Comparison of ENCODE assay signal across 9 cellular contexts in genomic region chr9:98867434-98868168, GRCh38.
DNase-seq lines count a peak whose midpoint lies in the region; ATAC-seq and TF ChIP-seq lines count a peak whose summit lies in the region.
"Had no signal": no experiment of that assay in that cellular context is flagged by ENCODE, and none has a peak within 500 bp of the region (broad histone marks: within the 10 kb centered on the region; RNA-seq: fewer than 3 reads in every experiment).

No MANE protein-coding gene starts in this region.

- CTCF ChIA-PET in activated CD8-positive, alpha-beta T cell treated with anti-CD3 and anti-CD28 coated beads for 36 hours (lab: Charles Lee): interaction anchor here (2.4 kb wide), 1 partner anchor 20 kb away, joined by 9 read pairs; no protein-coding TSS in a partner anchor
- CTCF ChIA-PET in activated CD8-positive, alpha-beta T cell treated with anti-CD3 and anti-CD28 coated beads, Interleukin-2, amount 10 ng/mL, durations not matched to agents 7 days and 5 days (lab: Charles Lee): no interaction called here

- H3K27me3 Mint-ChIP-seq in activated CD8-positive, alpha-beta T cell treated with anti-CD3 and anti-CD28 coated beads for 36 hours: peaks cover 21% of the 10 kb centered on the region
- H3K27me3 Mint-ChIP-seq in activated CD8-positive, alpha-beta T cell treated with anti-CD3 and anti-CD28 coated beads, Interleukin-2, amount 10 ng/mL, durations not matched to agents 7 days and 5 days (ENCODE audit: low read depth): peaks cover 20% of the 10 kb centered on the region

- POLR2A ChIA-PET in activated CD8-positive, alpha-beta T cell treated with anti-CD3 and anti-CD28 coated beads for 36 hours (lab: Charles Lee): interaction anchor here (0.9 kb wide), 1 partner anchor 66 kb away, joined by 3 read pairs; no protein-coding TSS in a partner anchor
- POLR2A ChIA-PET in activated CD8-positive, alpha-beta T cell treated with anti-CD3 and anti-CD28 coated beads, Interleukin-2, amount 10 ng/mL, durations not matched to agents 7 days and 5 days (lab: Charles Lee): no interaction called here

- H3K4me3 Mint-ChIP-seq in activated CD8-positive, alpha-beta T cell treated with anti-CD3 and anti-CD28 coated beads for 36 hours: no peak overlapping the region
- H3K4me3 Mint-ChIP-seq in activated CD8-positive, alpha-beta T cell treated with anti-CD3 and anti-CD28 coated beads, Interleukin-2, amount 10 ng/mL, durations not matched to agents 7 days and 5 days: no peak overlapping the region

- H3K36me3 ChIP-seq in vagina: no peaks in the 10 kb centered on the region

- no peak for TF ChIP-seq POLR2A in vagina (IDR thresholded peaks at IDR 0.05)

- no peaks in the 10 kb centered on the region for H3K36me3 Mint-ChIP-seq in activated CD8-positive, alpha-beta T cell treated with anti-CD3 and anti-CD28 coated beads for 36 hours (ENCODE audit: low read depth)
- H3K36me3 Mint-ChIP-seq in activated CD8-positive, alpha-beta T cell treated with anti-CD3 and anti-CD28 coated beads, Interleukin-2, amount 10 ng/mL, durations not matched to agents 7 days and 5 days (ENCODE audit: low read depth): no peaks in the 10 kb centered on the region

- no peaks in the 10 kb centered on the region for H3K9me3 Mint-ChIP-seq in activated CD8-positive, alpha-beta T cell treated with anti-CD3 and anti-CD28 coated beads for 36 hours
- no peaks in the 10 kb centered on the region for H3K9me3 Mint-ChIP-seq in activated CD8-positive, alpha-beta T cell treated with anti-CD3 and anti-CD28 coated beads, Interleukin-2, amount 10 ng/mL, durations not matched to agents 7 days and 5 days (ENCODE audit: insufficient read depth)

- no peaks in the 10 kb centered on the region for H3K4me1 Mint-ChIP-seq in activated CD8-positive, alpha-beta T cell treated with anti-CD3 and anti-CD28 coated beads for 36 hours (ENCODE audit: low read depth)
- peaks cover 13% of the 10 kb centered on the region for H3K4me1 Mint-ChIP-seq in activated CD8-positive, alpha-beta T cell treated with anti-CD3 and anti-CD28 coated beads, Interleukin-2, amount 10 ng/mL, durations not matched to agents 7 days and 5 days (ENCODE audit: low read depth)

- H3K4me3 ChIP-seq in vagina: no peak overlapping the region

- H3K4me1 ChIP-seq in vagina (peaks cover 53% of the 10 kb centered on the region), foreskin keratinocyte (no peaks in the 10 kb centered on the region)

- peak overlapping the region; percentile 67 for H3K27ac ChIP-seq in vagina
- H3K27ac ChIP-seq in foreskin keratinocyte: no peak overlapping the region

- peak; percentile 13 for DNase-seq in activated CD8-positive, alpha-beta T cell treated with anti-CD3 and anti-CD28 coated beads for 36 hours
- DNase-seq in activated CD8-positive, alpha-beta T cell treated with anti-CD3 and anti-CD28 coated beads, Interleukin-2, amount 10 ng/mL, durations not matched to agents 7 days and 5 days: no peak
- DNase-seq in amniotic stem cell (lab: John Stamatoyannopoulos, UW) (peak; percentile 53), left lobe of liver (ENCODE audit: low spot score) (no peak), vagina (ENCODE audit: extremely low spot score in 2 of 2) (no peak), 8988T (no peak), foreskin keratinocyte (no peak)
- DNase-seq: DMS79 had no signal

- peak overlapping the region; percentile 28 for H3K27ac Mint-ChIP-seq in activated CD8-positive, alpha-beta T cell treated with anti-CD3 and anti-CD28 coated beads for 36 hours
- H3K27ac Mint-ChIP-seq in activated CD8-positive, alpha-beta T cell treated with anti-CD3 and anti-CD28 coated beads, Interleukin-2, amount 10 ng/mL, durations not matched to agents 7 days and 5 days: no peak overlapping the region

- intact Hi-C loops in activated CD8-positive, alpha-beta T cell treated with anti-CD3 and anti-CD28 coated beads for 36 hours (cut with micrococcal nuclease): no loop called here
- intact Hi-C loops in vagina (cut with DNase I): no loop called here

- no peak for TF ChIP-seq CTCF in activated CD8-positive, alpha-beta T cell treated with anti-CD3 and anti-CD28 coated beads for 36 hours (IDR thresholded peaks at IDR 0.05)
- TF ChIP-seq CTCF in vagina (IDR thresholded peaks at IDR 0.05) (no peak), foreskin keratinocyte (conservative IDR thresholded peaks at IDR 0.05) (no peak)

- no peak for ATAC-seq in activated CD8-positive, alpha-beta T cell treated with anti-CD3 and anti-CD28 coated beads for 36 hours
- ATAC-seq in activated CD8-positive, alpha-beta T cell treated with anti-CD3 and anti-CD28 coated beads, Interleukin-2, amount 10 ng/mL, durations not matched to agents 7 days and 5 days: no peak
- peak; percentile 71 for ATAC-seq in left lobe of liver
- no peak for ATAC-seq in HG02973 (IDR thresholded peaks at IDR 0.05; ENCODE audit: unreplicated experiment)
- ATAC-seq in foreskin keratinocyte: no peak

- H3K27me3 ChIP-seq in vagina: no peaks in the 10 kb centered on the region
- H3K27me3 ChIP-seq in foreskin keratinocyte: peaks cover 8% of the 10 kb centered on the region

- H3K9me3 ChIP-seq in vagina: no peaks in the 10 kb centered on the region

Comparison
In these comparisons a context has a peak if more than half of its experiments do, and no peak if none do; other contexts are left out.
1. DNase-seq: peak in activated CD8-positive, alpha-beta T cell treated with anti-CD3 and anti-CD28 coated beads for 36 hours (single experiment) and amniotic stem cell (single experiment); none in activated CD8-positive, alpha-beta T cell treated with anti-CD3 and anti-CD28 coated beads, Interleukin-2, amount 10 ng/mL, durations not matched to agents 7 days and 5 days (single experiment), left lobe of liver (single experiment), vagina (0 of 2), 8988T (single experiment) and foreskin keratinocyte (0 of 2).